Comparison of ENCODE assay signal across 1 cellular context in the genomic region with DNA sequence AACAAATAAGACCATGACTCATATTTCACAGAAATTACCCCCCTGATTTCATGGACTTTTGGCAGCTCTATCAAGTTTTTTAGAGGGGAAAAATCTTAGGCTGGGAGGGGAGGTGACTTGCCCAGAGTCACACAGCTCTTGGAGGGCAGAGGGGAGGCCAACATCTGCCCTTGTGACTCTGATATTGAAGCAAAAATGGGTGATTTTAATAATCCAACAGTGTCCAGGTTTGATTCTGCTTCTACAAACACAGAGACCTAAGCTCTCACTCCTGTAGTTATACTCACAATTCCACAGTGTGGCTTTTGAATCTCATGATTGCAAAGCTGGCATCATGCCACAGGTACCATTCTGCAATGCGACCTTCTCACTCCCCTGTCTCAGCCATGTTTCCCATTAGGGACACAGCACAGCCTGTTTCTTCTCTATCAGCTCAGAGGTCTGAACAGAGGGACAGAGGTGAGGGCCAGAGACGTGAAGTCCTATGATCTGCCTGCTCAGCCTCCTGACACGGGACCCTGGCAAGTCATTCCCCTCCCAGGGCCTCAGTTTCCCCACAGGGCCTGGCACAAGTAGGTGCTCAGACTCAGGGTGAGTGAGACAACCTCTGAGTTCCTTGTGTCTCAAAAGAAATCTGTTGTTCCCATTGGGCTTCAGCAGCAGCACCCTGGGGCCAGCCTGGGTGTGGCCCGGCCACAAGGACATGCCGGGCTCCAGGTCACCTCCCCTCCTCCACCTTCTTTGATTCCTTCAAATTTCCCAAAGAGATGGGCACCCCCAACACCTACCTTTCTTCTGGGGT.
TF ChIP-seq lines count a peak whose summit lies in the region.

No MANE protein-coding gene starts in this region.

TF ChIP-seq in GM23338, 12 proteins besides CTCF, POLR2A, EP300 and RAD21 (continued from another document):
- TF ChIP-seq, protein P1, sequence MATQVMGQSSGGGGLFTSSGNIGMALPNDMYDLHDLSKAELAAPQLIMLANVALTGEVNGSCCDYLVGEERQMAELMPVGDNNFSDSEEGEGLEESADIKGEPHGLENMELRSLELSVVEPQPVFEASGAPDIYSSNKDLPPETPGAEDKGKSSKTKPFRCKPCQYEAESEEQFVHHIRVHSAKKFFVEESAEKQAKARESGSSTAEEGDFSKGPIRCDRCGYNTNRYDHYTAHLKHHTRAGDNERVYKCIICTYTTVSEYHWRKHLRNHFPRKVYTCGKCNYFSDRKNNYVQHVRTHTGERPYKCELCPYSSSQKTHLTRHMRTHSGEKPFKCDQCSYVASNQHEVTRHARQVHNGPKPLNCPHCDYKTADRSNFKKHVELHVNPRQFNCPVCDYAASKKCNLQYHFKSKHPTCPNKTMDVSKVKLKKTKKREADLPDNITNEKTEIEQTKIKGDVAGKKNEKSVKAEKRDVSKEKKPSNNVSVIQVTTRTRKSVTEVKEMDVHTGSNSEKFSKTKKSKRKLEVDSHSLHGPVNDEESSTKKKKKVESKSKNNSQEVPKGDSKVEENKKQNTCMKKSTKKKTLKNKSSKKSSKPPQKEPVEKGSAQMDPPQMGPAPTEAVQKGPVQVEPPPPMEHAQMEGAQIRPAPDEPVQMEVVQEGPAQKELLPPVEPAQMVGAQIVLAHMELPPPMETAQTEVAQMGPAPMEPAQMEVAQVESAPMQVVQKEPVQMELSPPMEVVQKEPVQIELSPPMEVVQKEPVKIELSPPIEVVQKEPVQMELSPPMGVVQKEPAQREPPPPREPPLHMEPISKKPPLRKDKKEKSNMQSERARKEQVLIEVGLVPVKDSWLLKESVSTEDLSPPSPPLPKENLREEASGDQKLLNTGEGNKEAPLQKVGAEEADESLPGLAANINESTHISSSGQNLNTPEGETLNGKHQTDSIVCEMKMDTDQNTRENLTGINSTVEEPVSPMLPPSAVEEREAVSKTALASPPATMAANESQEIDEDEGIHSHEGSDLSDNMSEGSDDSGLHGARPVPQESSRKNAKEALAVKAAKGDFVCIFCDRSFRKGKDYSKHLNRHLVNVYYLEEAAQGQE (IDR thresholded peaks at IDR 0.05; ENCODE audit: unreplicated experiment) = no peak
- no peak for TF ChIP-seq EZH2phosphoT487 (IDR thresholded peaks at IDR 0.05; ENCODE audit: unreplicated experiment)
- TF ChIP-seq NANOG (IDR thresholded peaks at IDR 0.05; ENCODE audit: borderline replicate concordance) = no peak
- TF ChIP-seq ZNF462 (CRISPR knock-in tag; IDR thresholded peaks at IDR 0.05) = no peak
- no peak for TF ChIP-seq ZNF331 (CRISPR knock-in tag; IDR thresholded peaks at IDR 0.05; ENCODE audit: low read depth)
- TF ChIP-seq ZNF114 (CRISPR knock-in tag; IDR thresholded peaks at IDR 0.05) = no peak
